ENCODE assay signal across 9 cellular contexts in the genomic region with DNA sequence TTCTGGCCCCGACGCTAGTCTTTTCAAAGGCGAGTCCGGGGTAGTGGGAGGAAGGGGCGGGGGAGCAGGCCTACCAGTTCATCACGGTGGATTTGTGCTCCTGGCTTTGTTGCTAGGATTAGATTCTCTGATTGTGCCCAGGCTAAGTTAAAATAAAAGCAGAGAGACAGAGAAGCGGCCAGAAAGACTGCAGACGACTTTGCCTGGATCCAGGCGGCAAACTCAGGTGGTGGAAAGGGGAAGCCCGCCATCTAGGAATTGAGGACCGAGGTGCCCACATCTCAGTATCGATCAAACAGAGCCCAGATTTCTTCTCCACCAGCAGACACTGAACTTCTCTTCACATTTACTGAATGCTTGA. TPM values are rescaled to one million over a fixed set of nuclear protein-coding genes. Genes with fewer than 3 reads are reported as not detected.
DNase-seq lines count a peak whose midpoint lies in the region; TF ChIP-seq lines count a peak whose summit lies in the region.
"Had no signal": no experiment of that assay in that cellular context is flagged by ENCODE, and none has a peak within 500 bp of the region (broad histone marks: within the 10 kb centered on the region; RNA-seq: fewer than 3 reads in every experiment).

No MANE protein-coding gene starts in this region.

- TF ChIP-seq CTCF in ascending aorta (IDR thresholded peaks at IDR 0.05), result no peak
- TF ChIP-seq CTCF in tibial artery (IDR thresholded peaks at IDR 0.05), result no peak
- TF ChIP-seq CTCF in adrenal gland (IDR thresholded peaks at IDR 0.05), result no peak
- TF ChIP-seq CTCF in thyroid gland (IDR thresholded peaks at IDR 0.05), result no peak

- DNase-seq in NCI-H1092 treated with DMSO at 0.1 percent for 48 hours (lab: John Stamatoyannopoulos, UW) (peak; percentile 46), NCI-H1092 (lab: John Stamatoyannopoulos, UW) (no peak), ascending aorta (ENCODE audit: low spot score in 2 of 2) (no peak), left kidney (ENCODE audit: low read depth, low spot score) (peak; percentile 76), tibial artery (no peak), adrenal gland (no peak), thyroid gland (no peak), NCI-H2107 (lab: John Stamatoyannopoulos, UW) (no peak)
- DNase-seq: activated CD8-positive, alpha-beta memory T cell treated with anti-CD3 and anti-CD28 coated beads for 24 hours had no signal

- peak overlapping the region; percentile 60 for H3K27ac ChIP-seq in ascending aorta
- H3K27ac ChIP-seq in tibial artery, result peak overlapping the region; percentile 89
- H3K27ac ChIP-seq in adrenal gland, result no peak overlapping the region
- H3K27ac ChIP-seq in thyroid gland, result no peak overlapping the region

- H3K4me1 ChIP-seq in ascending aorta (peaks cover 0 to 3% of the 10 kb centered on the region in 2 donors), tibial artery (peaks cover 0 to 41% (median 19%) of the 10 kb centered on the region in 4 donors), adrenal gland (replicated peaks in 1 of 2) (no peaks in the 10 kb centered on the region), thyroid gland (peaks cover 4 to 22% of the 10 kb centered on the region in 2 donors)

- TF ChIP-seq POLR2A in adrenal gland (IDR thresholded peaks at IDR 0.05), result no peak
- TF ChIP-seq POLR2A in thyroid gland (IDR thresholded peaks at IDR 0.05), result no peak

- H3K9me3 ChIP-seq in ascending aorta (no peaks in the 10 kb centered on the region), tibial artery (no peaks in the 10 kb centered on the region), adrenal gland (replicated peaks in 1 of 3) (peaks cover 0 to 5% (median 0%) of the 10 kb centered on the region in 3 donors), thyroid gland (no peaks in the 10 kb centered on the region)

- H3K4me3 ChIP-seq in ascending aorta (peak overlapping the region; percentile 54 to 82), tibial artery (peak overlapping the region; percentile 73 to 82), adrenal gland (no peak overlapping the region), thyroid gland (replicated peaks in 1 of 3) (no peak overlapping the region)

- H3K36me3 ChIP-seq in ascending aorta (no peaks in the 10 kb centered on the region), tibial artery (no peaks in the 10 kb centered on the region), adrenal gland (replicated peaks in 1 of 2) (no peaks in the 10 kb centered on the region), thyroid gland (no peaks in the 10 kb centered on the region)

- H3K27me3 ChIP-seq in ascending aorta (no peaks in the 10 kb centered on the region), tibial artery (no peaks in the 10 kb centered on the region), adrenal gland (peaks cover 37% of the 10 kb centered on the region), thyroid gland (peaks cover 7% of the 10 kb centered on the region)

- intact Hi-C loops in ascending aorta (cut with DNase I) (loop anchor here (5.0 to 10.0 kb wide), 3 partner anchors 100 to 282 kb away; no protein-coding TSS in a partner anchor), tibial artery (cut with DNase I; ENCODE audit: low total_unique reads) (loop anchor here (5.0 kb wide), 1 partner anchor 100 kb away; no protein-coding TSS in a partner anchor), adrenal gland (cut with DNase I) (no loop called here), thyroid gland (cut with DNase I) (no loop called here)

- 5 to 13% (median 9%) methylated on average over 9 to 12 of the region's 12 CpGs for WGBS in adrenal gland, 4 donors
- WGBS in thyroid gland, 2 donors, result 8 to 10% methylated on average over 12 of the region's 12 CpGs

RNA-seq across cellular contexts. Expression of gene FAT3, which starts 2.6 kb away (rescaled TPM):
- total RNA-seq in ascending aorta (2.8 TPM), adrenal gland (under 1 TPM; 0.06 to 0.34 (median 0.12) TPM), thyroid gland (1 to 10 TPM in 1 of 4 donors, under 1 TPM in 3; 0.11 to 2.0 (median 0.18) TPM)
- polyA plus RNA-seq in adrenal gland, result under 1 TPM; 0.07 to 0.40 (median 0.20) TPM

Comparison
In these comparisons a context has a peak if more than half of its experiments do, and no peak if none do; other contexts are left out.
1. DNase-seq: peak in NCI-H1092 treated with DMSO at 0.1 percent for 48 hours (single experiment) and left kidney (single experiment); none in NCI-H1092 (single experiment), ascending aorta (0 of 2), tibial artery (0 of 2), adrenal gland (0 of 7), thyroid gland (0 of 2) and NCI-H2107 (single experiment).
2. H3K27ac ChIP-seq: peak in ascending aorta (2 of 2) and tibial artery (2 of 2); none in adrenal gland (0 of 5) and thyroid gland (0 of 3).
3. H3K4me3 ChIP-seq: peak in ascending aorta (2 of 2) and tibial artery (2 of 2); none in adrenal gland (0 of 4) and thyroid gland (0 of 3).
4. intact Hi-C loops: an anchor here in ascending aorta (5.0 to 10.0 kb wide) and tibial artery (5.0 kb wide); none called in adrenal gland and thyroid gland.